ENCODE assay signal across 39 cellular contexts in genomic region chr6:120564779-120565178, GRCh38.
"Had no signal": no experiment of that assay in that cellular context is flagged by ENCODE, and none has a peak within 500 bp of the region (broad histone marks: within the 10 kb centered on the region; RNA-seq: fewer than 3 reads in every experiment).

No MANE protein-coding gene starts in this region.

- H3K27ac ChIP-seq: adrenal gland, ascending aorta, body of pancreas, brain microvascular endothelial cell, breast epithelium, cardiac muscle cell had no signal

- H3K4me1 Mint-ChIP-seq: activated naive CD4-positive, alpha-beta T cell treated with anti-CD3 and anti-CD28 coated beads, Interleukin-2, amount 10 ng/mL, durations not matched to agents 7 days and 5 days; activated naive CD8-positive, alpha-beta T cell treated with anti-CD3 and anti-CD28 coated beads for 36 hours; activated naive CD8-positive, alpha-beta T cell treated with anti-CD3 and anti-CD28 coated beads, Interleukin-2, amount 10 ng/mL, durations not matched to agents 7 days and 5 days; activated naive CD8-positive, alpha-beta T cell treated with anti-CD3 and anti-CD28 coated beads, Interleukin-2, amount 50 U/mL, for 24 hours; activated T-helper 17 cell treated with anti-CD3 and anti-CD28 coated beads, Interleukin-2, amount 50 U/mL, for 72 hours; central memory CD8-positive, alpha-beta T cell had no signal

- H3K27ac Mint-ChIP-seq: activated naive CD4-positive, alpha-beta T cell treated with anti-CD3 and anti-CD28 coated beads for 36 hours; activated naive CD4-positive, alpha-beta T cell treated with anti-CD3 and anti-CD28 coated beads, Interleukin-2, amount 10 ng/mL, durations not matched to agents 7 days and 5 days; activated naive CD4-positive, alpha-beta T cell treated with anti-CD3 and anti-CD28 coated beads, Interleukin-2, amount 50 U/mL, for 72 hours; activated naive CD8-positive, alpha-beta T cell; activated naive CD8-positive, alpha-beta T cell treated with anti-CD3 and anti-CD28 coated beads for 36 hours; activated naive CD8-positive, alpha-beta T cell treated with anti-CD3 and anti-CD28 coated beads, Interleukin-2, amount 10 ng/mL, durations not matched to agents 7 days and 5 days; activated naive CD8-positive, alpha-beta T cell treated with anti-CD3 and anti-CD28 coated beads, Interleukin-2, amount 50 U/mL, for 24 hours; activated T-cell treated with anti-CD3 and anti-CD28 coated beads, Interleukin-2, amount 50 U/mL, for 24 hours; activated T-cell treated with anti-CD3 and anti-CD28 coated beads, Interleukin-2, amount 50 U/mL, for 72 hours; activated T-helper 1 cell treated with anti-CD3 and anti-CD28 coated beads, Interleukin-12 subunit alpha, Interleukin-12 subunit beta, Interleukin-2, Interleukin-4 antibody, amounts not matched to agents 30 ng/mL and 10 ng/mL and 1 ng/mL, durations not matched to agents 14 hours and 24 hours and 36 hours; activated T-helper 17 cell treated with anti-CD3 and anti-CD28 coated beads, Interleukin-2, amount 50 U/mL, for 72 hours; activated T-helper 2 cell treated with anti-CD3 and anti-CD28 coated beads, Interferon-gamma antibody, Interleukin-2, Interleukin-4, amounts not matched to agents 10 μg/mL and 5 μg/mL and 100 μg/mL, durations not matched to agents 14 hours and 24 hours and 36 hours; brain had no signal

- FAIRE-seq: astrocyte, bronchial epithelial cell, colon had no signal

- H3K36me3 Mint-ChIP-seq: activated naive CD4-positive, alpha-beta T cell treated with anti-CD3 and anti-CD28 coated beads, Interleukin-2, amount 10 ng/mL, durations not matched to agents 7 days and 5 days; activated naive CD4-positive, alpha-beta T cell treated with anti-CD3 and anti-CD28 coated beads, Interleukin-2, amount 50 U/mL, for 72 hours; activated naive CD8-positive, alpha-beta T cell; activated naive CD8-positive, alpha-beta T cell treated with anti-CD3 and anti-CD28 coated beads for 36 hours; activated naive CD8-positive, alpha-beta T cell treated with anti-CD3 and anti-CD28 coated beads, Interleukin-2, amount 10 ng/mL, durations not matched to agents 7 days and 5 days; brain had no signal

- H3K27me3 ChIP-seq: adrenal gland, ascending aorta, body of pancreas, brain microvascular endothelial cell, breast epithelium, cardiac muscle cell had no signal

- H3K4me1 ChIP-seq: adrenal gland, ascending aorta, body of pancreas, breast epithelium had no signal

- H3K9me3 Mint-ChIP-seq: activated naive CD4-positive, alpha-beta T cell treated with anti-CD3 and anti-CD28 coated beads, Interleukin-2, amount 10 ng/mL, durations not matched to agents 7 days and 5 days; activated naive CD8-positive, alpha-beta T cell treated with anti-CD3 and anti-CD28 coated beads, Interleukin-2, amount 10 ng/mL, durations not matched to agents 7 days and 5 days; activated T-helper 1 cell treated with anti-CD3 and anti-CD28 coated beads, Interleukin-12 subunit alpha, Interleukin-12 subunit beta, Interleukin-2, Interleukin-4 antibody, amounts not matched to agents 30 ng/mL and 10 ng/mL and 1 ng/mL, durations not matched to agents 14 hours and 24 hours and 36 hours had no signal

- DNase-seq: activated effector memory CD4-positive, alpha-beta T cell treated with anti-CD3 and anti-CD28 coated beads, Interleukin-2, amount 50 U/mL, for 16 hours; activated effector memory CD4-positive, alpha-beta T cell treated with Interleukin-2 at 50 U/mL for 16 hours; activated gamma-delta T cell; activated gamma-delta T cell treated with Interleukin-2 at 50 U/mL for 16 hours; activated naive CD4-positive, alpha-beta T cell treated with anti-CD3 and anti-CD28 coated beads for 36 hours; activated naive CD4-positive, alpha-beta T cell treated with anti-CD3 and anti-CD28 coated beads, Interleukin-2, amount 10 ng/mL, durations not matched to agents 7 days and 5 days; activated naive CD4-positive, alpha-beta T cell treated with anti-CD3 and anti-CD28 coated beads, Interleukin-2, amount 50 U/mL, for 16 hours; activated naive CD4-positive, alpha-beta T cell treated with Interleukin-2 at 50 U/mL for 16 hours; activated naive CD8-positive, alpha-beta T cell treated with anti-CD3 and anti-CD28 coated beads for 36 hours; activated naive CD8-positive, alpha-beta T cell treated with anti-CD3 and anti-CD28 coated beads, Interleukin-2, amount 10 ng/mL, durations not matched to agents 7 days and 5 days; activated naive CD8-positive, alpha-beta T cell treated with anti-CD3 and anti-CD28 coated beads, Interleukin-2, amount 50 U/mL, for 24 hours; activated T-cell treated with anti-CD3 and anti-CD28 coated beads, Interleukin-2, amount 50 U/mL, for 1 hour; activated T-cell treated with anti-CD3 and anti-CD28 coated beads, Interleukin-2, amount 50 U/mL, for 24 hours; activated T-cell treated with anti-CD3 and anti-CD28 coated beads, Interleukin-2, amount 50 U/mL, for 4 hours; activated T-cell treated with anti-CD3 and anti-CD28 coated beads, Interleukin-2, amount 50 U/mL, for 48 hours; activated T-cell treated with anti-CD3 and anti-CD28 coated beads, Interleukin-2, amount 50 U/mL, for 72 hours; adrenal gland; amniotic stem cell; amygdala; anterior cingulate cortex; aorta; body of pancreas; brain microvascular endothelial cell; caudate nucleus; central memory CD4-positive, alpha-beta T cell; cerebellar nuclear complex had no signal

- H3K9me3 ChIP-seq: adrenal gland, body of pancreas, breast epithelium had no signal

- H3K4me3 ChIP-seq: adrenal gland, ascending aorta, body of pancreas, breast epithelium, cardiac muscle cell had no signal

- H3K4me3 Mint-ChIP-seq: activated naive CD4-positive, alpha-beta T cell treated with anti-CD3 and anti-CD28 coated beads for 36 hours; activated naive CD4-positive, alpha-beta T cell treated with anti-CD3 and anti-CD28 coated beads, Interleukin-2, amount 10 ng/mL, durations not matched to agents 7 days and 5 days; activated naive CD8-positive, alpha-beta T cell; activated naive CD8-positive, alpha-beta T cell treated with anti-CD3 and anti-CD28 coated beads for 36 hours; activated naive CD8-positive, alpha-beta T cell treated with anti-CD3 and anti-CD28 coated beads, Interleukin-2, amount 10 ng/mL, durations not matched to agents 7 days and 5 days; activated naive CD8-positive, alpha-beta T cell treated with anti-CD3 and anti-CD28 coated beads, Interleukin-2, amount 50 U/mL, for 24 hours; activated T-cell treated with anti-CD3 and anti-CD28 coated beads, Interleukin-2, amount 50 U/mL, for 24 hours; activated T-cell treated with anti-CD3 and anti-CD28 coated beads, Interleukin-2, amount 50 U/mL, for 4 hours; activated T-cell treated with anti-CD3 and anti-CD28 coated beads, Interleukin-2, amount 50 U/mL, for 72 hours; activated T-helper 1 cell treated with anti-CD3 and anti-CD28 coated beads, Interleukin-12 subunit alpha, Interleukin-12 subunit beta, Interleukin-2, Interleukin-4 antibody, amounts not matched to agents 30 ng/mL and 10 ng/mL and 1 ng/mL, durations not matched to agents 14 hours and 24 hours and 36 hours; activated T-helper 17 cell treated with anti-CD3 and anti-CD28 coated beads, Interleukin-2, amount 50 U/mL, for 72 hours; brain; central memory CD8-positive, alpha-beta T cell had no signal

- H3K36me3 ChIP-seq: adrenal gland, ascending aorta, brain microvascular endothelial cell, breast epithelium, cardiac muscle cell had no signal

- ATAC-seq: activated naive CD4-positive, alpha-beta T cell treated with anti-CD3 and anti-CD28 coated beads, Interleukin-2, amount 50 U/mL, for 72 hours; activated naive CD8-positive, alpha-beta T cell treated with anti-CD3 and anti-CD28 coated beads, Interleukin-2, amount 50 U/mL, for 24 hours; activated T-cell treated with anti-CD3 and anti-CD28 coated beads, Interleukin-2, amount 50 U/mL, for 4 hours; activated T-cell treated with anti-CD3 and anti-CD28 coated beads, Interleukin-2, amount 50 U/mL, for 72 hours; activated T-helper 17 cell treated with anti-CD3 and anti-CD28 coated beads, Interleukin-2, amount 50 U/mL, for 72 hours; body of pancreas had no signal

- H3K27me3 Mint-ChIP-seq: activated naive CD4-positive, alpha-beta T cell treated with anti-CD3 and anti-CD28 coated beads, Interleukin-2, amount 10 ng/mL, durations not matched to agents 7 days and 5 days; activated naive CD8-positive, alpha-beta T cell; activated naive CD8-positive, alpha-beta T cell treated with anti-CD3 and anti-CD28 coated beads for 36 hours; activated naive CD8-positive, alpha-beta T cell treated with anti-CD3 and anti-CD28 coated beads, Interleukin-2, amount 10 ng/mL, durations not matched to agents 7 days and 5 days; activated naive CD8-positive, alpha-beta T cell treated with anti-CD3 and anti-CD28 coated beads, Interleukin-2, amount 50 U/mL, for 24 hours; activated T-cell treated with anti-CD3 and anti-CD28 coated beads, Interleukin-2, amount 50 U/mL, for 24 hours; activated T-helper 17 cell treated with anti-CD3 and anti-CD28 coated beads, Interleukin-2, amount 50 U/mL, for 72 hours; brain; central memory CD8-positive, alpha-beta T cell had no signal
